ENCODE assay signal across 8 cellular contexts in the genomic region with DNA sequence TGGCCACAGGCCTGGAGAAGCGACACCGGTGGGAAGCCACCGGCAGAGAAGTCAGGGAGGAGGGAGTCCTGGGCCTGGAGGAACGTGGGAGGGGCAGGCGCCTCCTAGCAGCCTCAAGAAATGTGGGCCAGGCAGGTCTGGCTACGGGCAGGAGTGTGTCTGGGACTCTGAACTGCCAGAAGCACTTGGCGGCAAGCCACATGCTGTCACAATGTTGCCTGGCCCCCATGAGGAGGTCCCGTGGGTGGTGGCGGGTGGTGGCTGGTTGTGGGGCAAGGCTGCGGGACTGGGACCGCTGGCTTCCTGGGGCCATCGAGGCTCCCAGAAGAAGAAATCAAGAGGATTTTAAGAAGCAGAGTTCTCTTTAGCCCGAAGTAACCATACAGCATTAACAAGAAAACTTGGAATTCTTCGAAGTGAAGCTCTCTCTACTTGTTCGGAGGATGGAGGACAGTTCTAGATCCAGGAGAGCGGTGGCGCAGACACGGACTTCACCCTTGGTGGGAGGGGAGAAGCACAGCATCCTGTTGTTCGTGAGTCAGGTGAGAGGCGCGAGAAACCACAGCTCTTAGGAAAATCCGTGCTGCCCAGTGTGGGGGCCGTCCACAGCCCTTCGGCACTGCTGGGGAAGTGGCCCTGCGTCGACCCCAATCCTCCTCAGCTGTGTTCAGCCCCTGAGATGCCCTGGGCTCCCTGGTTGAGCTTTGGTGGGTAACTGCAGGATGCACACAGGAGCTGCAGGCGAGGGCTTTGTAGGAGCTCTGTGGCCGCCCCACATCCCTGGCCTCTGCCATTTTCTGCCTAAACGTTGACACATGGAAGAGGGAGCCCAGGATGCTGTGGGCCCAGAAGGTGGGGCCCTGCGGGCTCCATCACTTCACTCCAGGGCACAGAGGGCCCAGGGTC. TPM values are rescaled to one million over a fixed set of nuclear protein-coding genes. Genes with fewer than 3 reads are reported as not detected.
DNase-seq lines count a peak whose midpoint lies in the region; ATAC-seq and TF ChIP-seq lines count a peak whose summit lies in the region.

No MANE protein-coding gene starts in this region.

- peaks cover 0 to 41% of the 10 kb centered on the region in 2 experiments; a peak in 1 of 4 replicates for H3K4me1 ChIP-seq in SK-N-SH (ENCODE audit: control insufficient read depth in 1 of 2, insufficient read depth in 2 of 2, low read depth in 1 of 2, low read length in 1 of 2)
- H3K4me1 ChIP-seq in lower lobe of right lung, result peaks cover 89% of the 10 kb centered on the region
- H3K4me1 ChIP-seq in suprapubic skin, result peaks cover 90% of the 10 kb centered on the region

- 94% methylated on average over 19 of the region's 30 CpGs for WGBS in SK-N-SH (ENCODE audit: low lambda C conversion rate)
- WGBS in suprapubic skin, result 55% methylated on average over 26 of the region's 30 CpGs

- CTCF ChIA-PET in SK-N-SH (lab: Yijun Ruan, JAX), result interaction anchor here (0.6 to 2.4 kb wide), 6 partner anchors 11 to 141 kb away, joined by 3 to 8 read pairs (median 4); a partner anchor contains a TSS

- no peaks in the 10 kb centered on the region for H3K27me3 ChIP-seq in SK-N-SH (ENCODE audit: insufficient read depth)
- H3K27me3 ChIP-seq in lower lobe of right lung (ENCODE audit: low read depth), result no peaks in the 10 kb centered on the region
- no peaks in the 10 kb centered on the region for H3K27me3 ChIP-seq in suprapubic skin

- POLR2A ChIA-PET in SK-N-SH (lab: Yijun Ruan, JAX), result interaction anchor here (0.9 to 2.9 kb wide), 4 partner anchors 9 to 13 kb away, joined by 3 to 6 read pairs (median 4); no protein-coding TSS in a partner anchor

- TF ChIP-seq CTCF in SK-N-SH (IDR thresholded peaks at IDR 0.05) (no peak), lower lobe of right lung (IDR thresholded peaks at IDR 0.05) (no peak), suprapubic skin (IDR thresholded peaks at IDR 0.05) (no peak)

- no peaks in the 10 kb centered on the region for H3K9me3 ChIP-seq in SK-N-SH
- H3K9me3 ChIP-seq in lower lobe of right lung, result no peaks in the 10 kb centered on the region
- no peaks in the 10 kb centered on the region for H3K9me3 ChIP-seq in suprapubic skin

- DNase-seq in SK-N-SH (peak; percentile 73), caudate nucleus (lab: John Stamatoyannopoulos, UW) (peak in 43 of 61 donors; percentile 13 to 80 (median 40)), lower lobe of right lung (peak; percentile 96), suprapubic skin (ENCODE audit: low spot score in 2 of 2) (peak in 1 of 2 donors; percentile 89), DMS114 treated with DMSO at 0.1 percent for 48 hours (lab: John Stamatoyannopoulos, UW; ENCODE audit: unreplicated experiment) (no peak), middle frontal gyrus (ENCODE audit: extremely low spot score, low spot score) (no peak)

- H3K4me3 ChIP-seq in SK-N-SH (ENCODE audit: low read depth in 2 of 2, low read length in 1 of 2) (no peak overlapping the region), lower lobe of right lung (no peak overlapping the region), suprapubic skin (no peak overlapping the region)

- peak overlapping the region in 1 of 2 experiments; percentile 55; a peak in 1 of 4 replicates for H3K27ac ChIP-seq in SK-N-SH (ENCODE audit: low read depth in 2 of 2, low read length in 1 of 2)
- H3K27ac ChIP-seq in caudate nucleus (ENCODE audit: low read depth, low read length), result peak overlapping the region; percentile 30
- peak overlapping the region; percentile 69 for H3K27ac ChIP-seq in lower lobe of right lung
- peak overlapping the region; percentile 36 for H3K27ac ChIP-seq in suprapubic skin

- no peaks in the 10 kb centered on the region for H3K36me3 ChIP-seq in SK-N-SH (replicated peaks in 1 of 2; ENCODE audit: control insufficient read depth in 1 of 2, insufficient read depth in 2 of 2, low read length in 1 of 2)
- H3K36me3 ChIP-seq in lower lobe of right lung, result peaks cover 16% of the 10 kb centered on the region
- no peaks in the 10 kb centered on the region for H3K36me3 ChIP-seq in suprapubic skin

- no peak; a peak in 1 of 4 replicates for TF ChIP-seq EP300 in SK-N-SH (IDR thresholded peaks at IDR 0.05; ENCODE audit: borderline replicate concordance in 1 of 2, low read depth in 1 of 2, low read length in 1 of 2)
- TF ChIP-seq EP300 in suprapubic skin (IDR thresholded peaks at IDR 0.05), result no peak

- peaks cover 100% of the 10 kb centered on the region for H3K79me2 ChIP-seq in SK-N-SH (ENCODE audit: insufficient read depth)

- intact Hi-C loops in lower lobe of right lung (cut with DNase I), result no loop called here

- H3K4me2 ChIP-seq in SK-N-SH, result no peak overlapping the region

- no peaks in the 10 kb centered on the region for H3K9me2 ChIP-seq in SK-N-SH

- H4K20me1 ChIP-seq in SK-N-SH (ENCODE audit: insufficient read depth), result peaks cover 95% of the 10 kb centered on the region

- ATAC-seq in lower lobe of right lung (peak; percentile 85 to 86), HG03159 (IDR thresholded peaks at IDR 0.05; ENCODE audit: unreplicated experiment) (no peak), GM21515 (IDR thresholded peaks at IDR 0.05; ENCODE audit: unreplicated experiment) (no peak)

- H3K9ac ChIP-seq in SK-N-SH, result no peak overlapping the region

- no peak for TF ChIP-seq RAD21 in SK-N-SH (IDR thresholded peaks at IDR 0.05; ENCODE audit: low read length)

- H3F3A ChIP-seq in SK-N-SH (replicated peaks; ENCODE audit: insufficient read depth), result no peaks in the 10 kb centered on the region

- H2AFZ ChIP-seq in SK-N-SH (ENCODE audit: low read depth), result no peak overlapping the region

- no peak for TF ChIP-seq POLR2A in suprapubic skin (IDR thresholded peaks at IDR 0.05)

TF ChIP-seq in SK-N-SH, 30 proteins besides CTCF, POLR2A, EP300 and RAD21:
- no peak for TF ChIP-seq TAF1 (IDR thresholded peaks at IDR 0.05; ENCODE audit: borderline replicate concordance, low read depth, low read length)
- TF ChIP-seq NFIC (IDR thresholded peaks at IDR 0.05; ENCODE audit: borderline replicate concordance), result no peak
- TF ChIP-seq MXI1 (IDR thresholded peaks at IDR 0.05; ENCODE audit: low read depth, low read length), result peak; percentile 16; the same call in 1 of the 2 replicates
- no peak for TF ChIP-seq EZH2phosphoT487 (IDR thresholded peaks at IDR 0.05; ENCODE audit: borderline replicate concordance, low read depth)
- TF ChIP-seq, protein P1, sequence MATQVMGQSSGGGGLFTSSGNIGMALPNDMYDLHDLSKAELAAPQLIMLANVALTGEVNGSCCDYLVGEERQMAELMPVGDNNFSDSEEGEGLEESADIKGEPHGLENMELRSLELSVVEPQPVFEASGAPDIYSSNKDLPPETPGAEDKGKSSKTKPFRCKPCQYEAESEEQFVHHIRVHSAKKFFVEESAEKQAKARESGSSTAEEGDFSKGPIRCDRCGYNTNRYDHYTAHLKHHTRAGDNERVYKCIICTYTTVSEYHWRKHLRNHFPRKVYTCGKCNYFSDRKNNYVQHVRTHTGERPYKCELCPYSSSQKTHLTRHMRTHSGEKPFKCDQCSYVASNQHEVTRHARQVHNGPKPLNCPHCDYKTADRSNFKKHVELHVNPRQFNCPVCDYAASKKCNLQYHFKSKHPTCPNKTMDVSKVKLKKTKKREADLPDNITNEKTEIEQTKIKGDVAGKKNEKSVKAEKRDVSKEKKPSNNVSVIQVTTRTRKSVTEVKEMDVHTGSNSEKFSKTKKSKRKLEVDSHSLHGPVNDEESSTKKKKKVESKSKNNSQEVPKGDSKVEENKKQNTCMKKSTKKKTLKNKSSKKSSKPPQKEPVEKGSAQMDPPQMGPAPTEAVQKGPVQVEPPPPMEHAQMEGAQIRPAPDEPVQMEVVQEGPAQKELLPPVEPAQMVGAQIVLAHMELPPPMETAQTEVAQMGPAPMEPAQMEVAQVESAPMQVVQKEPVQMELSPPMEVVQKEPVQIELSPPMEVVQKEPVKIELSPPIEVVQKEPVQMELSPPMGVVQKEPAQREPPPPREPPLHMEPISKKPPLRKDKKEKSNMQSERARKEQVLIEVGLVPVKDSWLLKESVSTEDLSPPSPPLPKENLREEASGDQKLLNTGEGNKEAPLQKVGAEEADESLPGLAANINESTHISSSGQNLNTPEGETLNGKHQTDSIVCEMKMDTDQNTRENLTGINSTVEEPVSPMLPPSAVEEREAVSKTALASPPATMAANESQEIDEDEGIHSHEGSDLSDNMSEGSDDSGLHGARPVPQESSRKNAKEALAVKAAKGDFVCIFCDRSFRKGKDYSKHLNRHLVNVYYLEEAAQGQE (IDR thresholded peaks at IDR 0.05; ENCODE audit: low read depth, low read length), result no peak
- TF ChIP-seq RXRA (IDR thresholded peaks at IDR 0.05; ENCODE audit: borderline replicate concordance, low read depth), result no peak
- TF ChIP-seq, protein P2, sequence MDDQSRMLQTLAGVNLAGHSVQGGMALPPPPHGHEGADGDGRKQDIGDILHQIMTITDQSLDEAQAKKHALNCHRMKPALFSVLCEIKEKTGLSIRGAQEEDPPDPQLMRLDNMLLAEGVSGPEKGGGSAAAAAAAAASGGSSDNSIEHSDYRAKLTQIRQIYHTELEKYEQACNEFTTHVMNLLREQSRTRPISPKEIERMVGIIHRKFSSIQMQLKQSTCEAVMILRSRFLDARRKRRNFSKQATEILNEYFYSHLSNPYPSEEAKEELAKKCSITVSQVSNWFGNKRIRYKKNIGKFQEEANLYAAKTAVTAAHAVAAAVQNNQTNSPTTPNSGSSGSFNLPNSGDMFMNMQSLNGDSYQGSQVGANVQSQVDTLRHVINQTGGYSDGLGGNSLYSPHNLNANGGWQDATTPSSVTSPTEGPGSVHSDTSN (IDR thresholded peaks at IDR 0.05), result no peak
TF ChIP-seq in SK-N-SH: peak in this region for 1.

RNA-seq across cellular contexts. Expression of a gene that starts 12.4 kb away (rescaled TPM):
- polyA plus RNA-seq in SK-N-SH (2012; rRNA removed), result 3.5 and 7.2 TPM in 2 replicates
- 7.1 and 8.9 TPM in 2 replicates for polyA plus RNA-seq in SK-N-SH (2012; cell fraction: cytosol; rRNA removed)
- polyA plus RNA-seq in SK-N-SH (2012; cell fraction: nucleus; rRNA removed), result 14.0 and 14.8 TPM in 2 replicates
- total RNA-seq in lower lobe of right lung, result 90.0 TPM
- 10 to 100 TPM; 51.8 to 91.2 (median 68.1) TPM for total RNA-seq in suprapubic skin

RNA-seq across cellular contexts. Expression of a gene that starts 45.9 kb away (rescaled TPM):
- 35.6 and 58.3 TPM in 2 replicates for polyA plus RNA-seq in SK-N-SH (2012; rRNA removed)
- polyA plus RNA-seq in SK-N-SH (2012; cell fraction: cytosol; rRNA removed), result 26.9 and 34.4 TPM in 2 replicates
- 75.0 and 112 TPM in 2 replicates for polyA plus RNA-seq in SK-N-SH (2012; cell fraction: nucleus; rRNA removed)
- total RNA-seq in lower lobe of right lung, result 50.9 TPM
- total RNA-seq in suprapubic skin, result 10 to 100 TPM; 18.6 to 47.3 (median 24.9) TPM

Comparison
In these comparisons a context has a peak if more than half of its experiments do, and no peak if none do; other contexts are left out.
1. DNase-seq: peak in SK-N-SH (single experiment), caudate nucleus (43 of 61) and lower lobe of right lung (single experiment); none in DMS114 treated with DMSO at 0.1 percent for 48 hours (single experiment) and middle frontal gyrus (single experiment).
2. ATAC-seq: peak in lower lobe of right lung (2 of 2); none in HG03159 (single experiment) and GM21515 (single experiment).